In genomic region chr11:47518212-47518959, GRCh38 we compare ENCODE assay signal across 10 cellular contexts. TPM values are rescaled to one million over a fixed set of nuclear protein-coding genes. Genes with fewer than 3 reads are reported as not detected.
A peak's percentile ranks its signal among the peaks of the same experiment; 100 is the strongest.
DNase-seq lines count a peak whose midpoint lies in the region; TF ChIP-seq lines count a peak whose summit lies in the region.
"Had no signal": no experiment of that assay in that cellular context is flagged by ENCODE, and none has a peak within 500 bp of the region (broad histone marks: within the 10 kb centered on the region; RNA-seq: fewer than 3 reads in every experiment).

No MANE protein-coding gene starts in this region.

- H3K27me3 ChIP-seq in SU-DHL-6 (ENCODE audit: low read length): no peaks in the 10 kb centered on the region
- H3K27me3 ChIP-seq in skeletal muscle tissue (ENCODE audit: control insufficient read depth in 3 of 3, insufficient read depth in 3 of 3, low read length in 3 of 3): no peaks in the 10 kb centered on the region

- peak overlapping the region; percentile 38; the same call in 1 of the 2 replicates for H3K27ac ChIP-seq in SU-DHL-6 (ENCODE audit: low read depth, low read length)
- peak overlapping the region; percentile 65 for H3K27ac ChIP-seq in skeletal muscle tissue (ENCODE audit: low read depth, low read length)
- H3K27ac ChIP-seq: A549 had no signal

- peaks cover 5% of the 10 kb centered on the region; the same call in 1 of the 2 replicates for H3F3A ChIP-seq in SU-DHL-6 (ENCODE audit: insufficient read depth)

- H4K20me1 ChIP-seq in SU-DHL-6 (ENCODE audit: low read depth, low read length): peaks cover 16% of the 10 kb centered on the region; the same call in 1 of the 2 replicates

- H3K9me2 ChIP-seq in SU-DHL-6 (replicated peaks; ENCODE audit: insufficient read depth, low read length): no peaks in the 10 kb centered on the region

- H3K4me3 ChIP-seq in SU-DHL-6 (ENCODE audit: insufficient read depth, low read length, poor library complexity, severe bottlenecking) (no peak overlapping the region), skeletal muscle tissue (ENCODE audit: low read length in 3 of 3) (peak overlapping the region in 2 of 3 donors; percentile 4)
- H3K4me3 ChIP-seq: A549 had no signal

- peak overlapping the region; percentile 4 for H3K4me3 Mint-ChIP-seq in activated CD4-positive, alpha-beta T cell treated with anti-CD3 and anti-CD28 coated beads, Interleukin-2, amount 10 ng/mL, durations not matched to agents 24 days and 14 days
- peak overlapping the region; percentile 13 for H3K4me3 Mint-ChIP-seq in endothelial cell (ENCODE audit: unreplicated experiment)

- peaks cover 49% of the 10 kb centered on the region for H3K4me1 Mint-ChIP-seq in activated CD4-positive, alpha-beta T cell treated with anti-CD3 and anti-CD28 coated beads, Interleukin-2, amount 10 ng/mL, durations not matched to agents 24 days and 14 days
- H3K4me1 Mint-ChIP-seq in endothelial cell (ENCODE audit: unreplicated experiment): peaks cover 56% of the 10 kb centered on the region

- H3K36me3 ChIP-seq in SU-DHL-6 (ENCODE audit: low read length) (no peaks in the 10 kb centered on the region), skeletal muscle tissue (ENCODE audit: control insufficient read depth in 3 of 3, insufficient read depth in 3 of 3, low read length in 3 of 3) (no peaks in the 10 kb centered on the region)

- H3K27ac Mint-ChIP-seq in activated CD4-positive, alpha-beta T cell treated with anti-CD3 and anti-CD28 coated beads, Interleukin-2, amount 10 ng/mL, durations not matched to agents 24 days and 14 days: peak overlapping the region; percentile 60
- H3K27ac Mint-ChIP-seq in endothelial cell (ENCODE audit: unreplicated experiment): peak overlapping the region; percentile 89

- peak overlapping the region; percentile 15 for H3K4me2 ChIP-seq in SU-DHL-6 (ENCODE audit: low read depth, low read length, poor library complexity, severe bottlenecking)
- H3K4me2 ChIP-seq: A549 had no signal

- H2AFZ ChIP-seq in SU-DHL-6 (ENCODE audit: low read depth, low read length, severe bottlenecking): no peak overlapping the region

- peaks cover 98% of the 10 kb centered on the region for H3K79me2 ChIP-seq in SU-DHL-6 (ENCODE audit: insufficient read depth, low read length)

- H3K9me3 ChIP-seq in SU-DHL-6 (ENCODE audit: insufficient read depth, low read length) (no peaks in the 10 kb centered on the region), skeletal muscle tissue (ENCODE audit: control insufficient read depth in 3 of 3, low read length in 3 of 3) (no peaks in the 10 kb centered on the region)
- H3K9me3 ChIP-seq: A549 had no signal

- H3K9ac ChIP-seq in SU-DHL-6 (ENCODE audit: low read length): 0 out of 2 replicates have a peak overlapping the region, but pooled peaks have one; percentile 3
- H3K9ac ChIP-seq in skeletal muscle tissue (ENCODE audit: low read depth in 1 of 3, low read length in 3 of 3): peak overlapping the region; percentile 1 to 68 (median 15)

- H3K4me1 ChIP-seq in skeletal muscle tissue (ENCODE audit: control insufficient read depth in 3 of 3, insufficient read depth in 3 of 3, low read length in 3 of 3): peaks cover 54 to 58% (median 57%) of the 10 kb centered on the region in 3 donors

- DNase-seq in activated CD4-positive, alpha-beta T cell treated with anti-CD3 and anti-CD28 coated beads, Interleukin-2, amount 10 ng/mL, durations not matched to agents 24 days and 14 days: peak; percentile 61
- DNase-seq in activated CD4-positive, alpha-beta T cell treated with anti-CD3 and anti-CD28 coated beads, Interleukin-2, amount 50 U/mL, for 4 hours: no peak
- DNase-seq in endothelial cell (ENCODE audit: low spot score) (no peak), GM13977 (ENCODE audit: low spot score) (no peak), AG08395 (ENCODE audit: low spot score) (no peak), SKM-1 treated with dmso at 0.1 percent for 144 hours (lab: John Stamatoyannopoulos, UW; ENCODE audit: unreplicated experiment) (no peak)
- DNase-seq: Right ventricle myocardium superior had no signal

- H3K9me3 Mint-ChIP-seq in activated CD4-positive, alpha-beta T cell treated with anti-CD3 and anti-CD28 coated beads, Interleukin-2, amount 10 ng/mL, durations not matched to agents 24 days and 14 days: no peaks in the 10 kb centered on the region
- no peaks in the 10 kb centered on the region for H3K9me3 Mint-ChIP-seq in endothelial cell (ENCODE audit: unreplicated experiment)

- intact Hi-C loops in activated CD4-positive, alpha-beta T cell treated with anti-CD3 and anti-CD28 coated beads, Interleukin-2, amount 10 ng/mL, durations not matched to agents 24 days and 14 days (cut with micrococcal nuclease): no loop called here

- no peaks in the 10 kb centered on the region for H3K27me3 Mint-ChIP-seq in activated CD4-positive, alpha-beta T cell treated with anti-CD3 and anti-CD28 coated beads, Interleukin-2, amount 10 ng/mL, durations not matched to agents 24 days and 14 days
- peaks cover 1% of the 10 kb centered on the region for H3K27me3 Mint-ChIP-seq in endothelial cell (ENCODE audit: unreplicated experiment)

- TF ChIP-seq CTCF in SU-DHL-6 (IDR thresholded peaks at IDR 0.05; ENCODE audit: insufficient read depth, low read length, poor library complexity, severe bottlenecking) (no peak), endothelial cell (IDR thresholded peaks at IDR 0.05; ENCODE audit: unreplicated experiment) (no peak), GM13977 (IDR thresholded peaks at IDR 0.05; ENCODE audit: extremely low read depth, insufficient read depth, missing control alignments) (no peak)

- peaks cover 10% of the 10 kb centered on the region for H3K36me3 Mint-ChIP-seq in activated CD4-positive, alpha-beta T cell treated with anti-CD3 and anti-CD28 coated beads, Interleukin-2, amount 10 ng/mL, durations not matched to agents 24 days and 14 days (ENCODE audit: low read depth)
- no peaks in the 10 kb centered on the region for H3K36me3 Mint-ChIP-seq in endothelial cell (ENCODE audit: low read depth, unreplicated experiment)

- in situ Hi-C loops in GM13977 (cut with MboI; ENCODE audit: low pct_unique_long_range_greater_than_20kb, low sequenced_read_pairs, unreplicated experiment): loop anchor here (25.0 kb wide), 1 partner anchor 594 kb away; no protein-coding TSS in a partner anchor

RNA-seq across cellular contexts. Expression of gene CELF1, which starts 34.5 kb away (rescaled TPM):
- total RNA-seq in activated CD4-positive, alpha-beta T cell treated with anti-CD3 and anti-CD28 coated beads, Interleukin-2, amount 10 ng/mL, durations not matched to agents 24 days and 14 days: 154 and 159 TPM in 2 replicates
- total RNA-seq in endothelial cell (ENCODE audit: unreplicated experiment): 162 TPM
- 74.6 TPM for total RNA-seq in skeletal muscle tissue

RNA-seq across cellular contexts. Expression of gene PTPMT1, which starts 47.0 kb away (rescaled TPM):
- total RNA-seq in activated CD4-positive, alpha-beta T cell treated with anti-CD3 and anti-CD28 coated beads, Interleukin-2, amount 10 ng/mL, durations not matched to agents 24 days and 14 days: 53.9 and 54.9 TPM in 2 replicates
- 34.9 TPM for total RNA-seq in endothelial cell (ENCODE audit: unreplicated experiment)
- 18.8 TPM for total RNA-seq in skeletal muscle tissue
